15 cellular contexts compared by ENCODE assay signal in genomic region chr7:70925411-70926115, GRCh38.
"Had no signal": no experiment of that assay in that cellular context is flagged by ENCODE, and none has a peak within 500 bp of the region (broad histone marks: within the 10 kb centered on the region; RNA-seq: fewer than 3 reads in every experiment).

No MANE protein-coding gene starts in this region.

- DNase-seq: activated CD4-positive, alpha-beta T cell treated with anti-CD3 and anti-CD28 coated beads, Interleukin-2, amount 10 ng/mL, durations not matched to agents 24 days and 14 days; activated CD4-positive, CD25-positive, alpha-beta regulatory T cell; activated naive CD4-positive, alpha-beta T cell; activated naive CD8-positive, alpha-beta T cell treated with anti-CD3 and anti-CD28 coated beads, Interleukin-2, amount 10 ng/mL, durations not matched to agents 7 days and 5 days; brain microvascular endothelial cell; heart right ventricle; mesenchymal stem cell; stimulated activated CD4-positive, alpha-beta T cell treated with anti-CD3 and anti-CD28 coated beads, Interleukin-4, amount 100 ng/mL, for 24 hours; stimulated activated naive CD4-positive, alpha-beta T cell treated with Interleukin-2 at 50 U/mL for 16 hours; SW 1271; trophoblast cell had no signal

- H3K4me1 ChIP-seq: heart right ventricle, right atrium auricular region had no signal

- H3K9me3 ChIP-seq: heart right ventricle, right atrium auricular region had no signal

- H3K36me3 ChIP-seq: brain microvascular endothelial cell, heart right ventricle, right atrium auricular region had no signal

- H3K4me3 ChIP-seq: heart right ventricle, right atrium auricular region, skin epidermis had no signal

- H3K27ac ChIP-seq: brain microvascular endothelial cell, heart right ventricle, right atrium auricular region, skin epidermis had no signal

- ATAC-seq: heart right ventricle had no signal

- FAIRE-seq: frontal cortex, TTC549 had no signal

- H3K27me3 ChIP-seq: brain microvascular endothelial cell, right atrium auricular region had no signal
